ENCODE assay signal across 16 cellular contexts in genomic region chr6:6439778-6440177, GRCh38.
DNase-seq lines count a peak whose midpoint lies in the region; ATAC-seq, FAIRE-seq and TF ChIP-seq lines count a peak whose summit lies in the region.
"Had no signal": no experiment of that assay in that cellular context is flagged by ENCODE, and none has a peak within 500 bp of the region (broad histone marks: within the 10 kb centered on the region; RNA-seq: fewer than 3 reads in every experiment).

No MANE protein-coding gene starts in this region.

- no peaks in the 10 kb centered on the region for H3F3A ChIP-seq in neural progenitor cell (ENCODE audit: low read depth)

- CTCF ChIA-PET in GM12878 (lab: Yijun Ruan, JAX) = interaction anchor here (0.7 to 1.7 kb wide), 7 partner anchors 16 to 107 kb away, joined by 3 to 6 read pairs (median 3); no protein-coding TSS in a partner anchor

- no peak for TF ChIP-seq EP300 in GM12878 (IDR thresholded peaks at IDR 0.05; ENCODE audit: borderline replicate concordance in 1 of 2, control insufficient read depth in 1 of 2, low read depth in 2 of 2, low read length in 2 of 2)

- no peak overlapping the region for H3K4me3 ChIP-seq in GM12878
- no peak overlapping the region for H3K4me3 ChIP-seq in neural progenitor cell
- no peak overlapping the region for H3K4me3 ChIP-seq in BE2C (ENCODE audit: low read depth, low read length)
- H3K4me3 ChIP-seq: HAP-1 had no signal

- peak; percentile 77 for FAIRE-seq in GM12878 (lab: Jason Lieb, UNC)
- FAIRE-seq: D721Med, GM19239, H1 had no signal

- no peaks in the 10 kb centered on the region for H3K36me3 Mint-ChIP-seq in neural progenitor cell

- H3K9me3 Mint-ChIP-seq in neural progenitor cell = peaks cover 2% of the 10 kb centered on the region
- H3K9me3 Mint-ChIP-seq: CD4-positive, alpha-beta T cell had no signal

- H4K20me1 ChIP-seq in GM12878 (ENCODE audit: control insufficient read depth, insufficient read depth) (no peaks in the 10 kb centered on the region), neural progenitor cell (ENCODE audit: low read depth) (no peaks in the 10 kb centered on the region)

- H3K36me3 ChIP-seq in GM12878 (ENCODE audit: control insufficient read depth in 2 of 2, insufficient read depth in 2 of 2, low read length in 1 of 2) (peaks cover 0 to 3% of the 10 kb centered on the region in 2 experiments; a peak in 1 of 4 replicates), neural progenitor cell (no peaks in the 10 kb centered on the region), BE2C (no peaks in the 10 kb centered on the region)
- H3K36me3 ChIP-seq: HAP-1 had no signal

- H3K4me1 ChIP-seq in GM12878 (ENCODE audit: control insufficient read depth, insufficient read depth, low read length) (peaks cover 4% of the 10 kb centered on the region; the same call in 1 of the 2 replicates), neural progenitor cell (no peaks in the 10 kb centered on the region), BE2C (no peaks in the 10 kb centered on the region)
- H3K4me1 ChIP-seq: Caco-2, HAP-1 had no signal

- peak overlapping the region; percentile 20; the same call in 1 of the 2 replicates for H3K9ac ChIP-seq in GM12878 (ENCODE audit: control insufficient read depth, insufficient read depth, low read length)
- no peak overlapping the region for H3K9ac ChIP-seq in neural progenitor cell

- POLR2A ChIA-PET in GM12878 (lab: Charles Lee) = interaction anchor here (0.5 kb wide), 1 partner anchor 107 kb away, joined by 4 read pairs; no protein-coding TSS in a partner anchor

- RAD21 ChIA-PET in GM12878 (lab: Charles Lee; ENCODE audit: unreplicated experiment) = interaction anchor here (0.6 to 1.7 kb wide), 6 partner anchors 10 to 107 kb away, joined by 3 to 7 read pairs (median 3); no protein-coding TSS in a partner anchor

- TF ChIP-seq RAD21 in GM12878 (IDR thresholded peaks at IDR 0.05; ENCODE audit: insufficient read depth, low read depth, low read length) = no peak

- H3K79me2 ChIP-seq in GM12878 (ENCODE audit: control insufficient read depth, insufficient read depth, low read length) = no peaks in the 10 kb centered on the region
- no peaks in the 10 kb centered on the region for H3K79me2 ChIP-seq in neural progenitor cell (ENCODE audit: low read depth)

- peak overlapping the region; percentile 2 for H2AFZ ChIP-seq in GM12878 (ENCODE audit: control insufficient read depth, low read depth, low read length)
- peak overlapping the region; percentile 17 for H2AFZ ChIP-seq in neural progenitor cell (replicated peaks)

- no TSS peak for BruUV-seq in GM12878 (replicated peaks; lab: Mats Ljungman, UMichigan)

- H3K4me2 ChIP-seq in GM12878 (ENCODE audit: control insufficient read depth, insufficient read depth) (no peak overlapping the region; the same call in 1 of the 2 replicates), neural progenitor cell (no peak overlapping the region)

- H3K4me3 Mint-ChIP-seq in neural progenitor cell = no peak overlapping the region
- H3K4me3 Mint-ChIP-seq: CD4-positive, alpha-beta T cell had no signal

- TF ChIP-seq POLR2A in GM12878 (IDR thresholded peaks at IDR 0.05; ENCODE audit: low read depth, low read length) = no peak

- ATAC-seq in GM18868 (IDR thresholded peaks at IDR 0.05; ENCODE audit: unreplicated experiment) (peak; percentile 49), HG02870 (IDR thresholded peaks at IDR 0.05; ENCODE audit: unreplicated experiment) (peak; percentile 74), GM12878 (peak; percentile 80), HG03139 (IDR thresholded peaks at IDR 0.05; ENCODE audit: unreplicated experiment) (no peak)

- no peak overlapping the region for H3K27ac Mint-ChIP-seq in neural progenitor cell
- H3K27ac Mint-ChIP-seq: CD4-positive, alpha-beta T cell had no signal

- H3K27me3 ChIP-seq in GM12878 (replicated peaks in 1 of 2; ENCODE audit: control insufficient read depth in 2 of 2, insufficient read depth in 2 of 2, low read length in 1 of 2) = no peaks in the 10 kb centered on the region
- no peaks in the 10 kb centered on the region for H3K27me3 ChIP-seq in neural progenitor cell
- H3K27me3 ChIP-seq in BE2C = no peaks in the 10 kb centered on the region

- H3K9me3 ChIP-seq in GM12878 (replicated peaks; ENCODE audit: control insufficient read depth, insufficient read depth, low read length) (peaks cover 3% of the 10 kb centered on the region), neural progenitor cell (ENCODE audit: low read depth) (no peaks in the 10 kb centered on the region), BE2C (no peaks in the 10 kb centered on the region)
- H3K9me3 ChIP-seq: Caco-2, HAP-1 had no signal

- 5% methylated on average over 1 of the region's 1 CpG for whole genome bisulfite sequencing in GM12878 (ENCODE audit: insufficient coverage, insufficient replicate concordance, low lambda C conversion rate, missing lambda C conversion rate)

- H3K27ac ChIP-seq in GM12878 (ENCODE audit: control insufficient read depth, insufficient read depth) (peak overlapping the region; percentile 55), neural progenitor cell (no peak overlapping the region)
- H3K27ac ChIP-seq: C4-2B had no signal

- intact Hi-C loops in GM12878 (cut with micrococcal nuclease; ENCODE audit: unreplicated experiment) = no loop called here

- no peaks in the 10 kb centered on the region for H3K4me1 Mint-ChIP-seq in neural progenitor cell

- DNase-seq in GM12878 (ENCODE audit: low read depth, low spot score) = peak; percentile 33
- no peak for DNase-seq in neural progenitor cell (ENCODE audit: low spot score)
- no peak for DNase-seq in BE2C
- DNase-seq in NCI-H526 treated with DMSO at 0.1 percent for 48 hours (lab: John Stamatoyannopoulos, UW) = no peak
- DNase-seq: Caco-2; CD4-positive, alpha-beta T cell; GDM1; KG1 had no signal

- SMC1A ChIA-PET in GM12878 (lab: Charles Lee; ENCODE audit: uncharacterized antibody, unreplicated experiment) = interaction anchor here (0.9 to 3.2 kb wide), 17 partner anchors 11 to 147 kb away, joined by 3 to 21 read pairs (median 5); no protein-coding TSS in a partner anchor

- TF ChIP-seq CTCF in GM12878 (IDR thresholded peaks at IDR 0.05 in 2 of 3, conservative IDR thresholded peaks at IDR 0.05 in 1 of 3; ENCODE audit: control insufficient read depth in 2 of 3, extremely low read depth in 1 of 3, insufficient read depth in 1 of 3, low read depth in 3 of 3, low read length in 3 of 3) (no peak), neural progenitor cell (IDR thresholded peaks at IDR 0.05) (no peak), BE2C (IDR thresholded peaks at IDR 0.05; ENCODE audit: low read depth, low read length) (no peak)

- in situ Hi-C loops in GM12878 (cut with MboI) = no loop called here

- H3K27me3 Mint-ChIP-seq in neural progenitor cell (ENCODE audit: insufficient read depth, low read depth) = peaks cover 2% of the 10 kb centered on the region

TF ChIP-seq in GM12878, 131 proteins besides CTCF, POLR2A, EP300 and RAD21:
- TF ChIP-seq ZNF274 (IDR thresholded peaks at IDR 0.05; ENCODE audit: insufficient read depth, insufficient read length) (no peak), HDAC2 (IDR thresholded peaks at IDR 0.05) (no peak), SUPT20H (IDR thresholded peaks at IDR 0.05; ENCODE audit: borderline replicate concordance, control insufficient read depth, low read depth, low read length) (no peak), CREM (IDR thresholded peaks at IDR 0.05; ENCODE audit: low read depth) (no peak), NBN (IDR thresholded peaks at IDR 0.05) (no peak), ZNF592 (IDR thresholded peaks at IDR 0.05) (no peak), STAT3 (IDR thresholded peaks at IDR 0.05; ENCODE audit: low read depth, low read length) (no peak)
- TF ChIP-seq, protein P1, sequence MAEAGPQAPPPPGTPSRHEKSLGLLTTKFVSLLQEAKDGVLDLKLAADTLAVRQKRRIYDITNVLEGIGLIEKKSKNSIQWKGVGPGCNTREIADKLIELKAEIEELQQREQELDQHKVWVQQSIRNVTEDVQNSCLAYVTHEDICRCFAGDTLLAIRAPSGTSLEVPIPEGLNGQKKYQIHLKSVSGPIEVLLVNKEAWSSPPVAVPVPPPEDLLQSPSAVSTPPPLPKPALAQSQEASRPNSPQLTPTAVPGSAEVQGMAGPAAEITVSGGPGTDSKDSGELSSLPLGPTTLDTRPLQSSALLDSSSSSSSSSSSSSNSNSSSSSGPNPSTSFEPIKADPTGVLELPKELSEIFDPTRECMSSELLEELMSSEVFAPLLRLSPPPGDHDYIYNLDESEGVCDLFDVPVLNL (IDR thresholded peaks at IDR 0.05; ENCODE audit: low read depth, low read length) = no peak
